In the genomic region with DNA sequence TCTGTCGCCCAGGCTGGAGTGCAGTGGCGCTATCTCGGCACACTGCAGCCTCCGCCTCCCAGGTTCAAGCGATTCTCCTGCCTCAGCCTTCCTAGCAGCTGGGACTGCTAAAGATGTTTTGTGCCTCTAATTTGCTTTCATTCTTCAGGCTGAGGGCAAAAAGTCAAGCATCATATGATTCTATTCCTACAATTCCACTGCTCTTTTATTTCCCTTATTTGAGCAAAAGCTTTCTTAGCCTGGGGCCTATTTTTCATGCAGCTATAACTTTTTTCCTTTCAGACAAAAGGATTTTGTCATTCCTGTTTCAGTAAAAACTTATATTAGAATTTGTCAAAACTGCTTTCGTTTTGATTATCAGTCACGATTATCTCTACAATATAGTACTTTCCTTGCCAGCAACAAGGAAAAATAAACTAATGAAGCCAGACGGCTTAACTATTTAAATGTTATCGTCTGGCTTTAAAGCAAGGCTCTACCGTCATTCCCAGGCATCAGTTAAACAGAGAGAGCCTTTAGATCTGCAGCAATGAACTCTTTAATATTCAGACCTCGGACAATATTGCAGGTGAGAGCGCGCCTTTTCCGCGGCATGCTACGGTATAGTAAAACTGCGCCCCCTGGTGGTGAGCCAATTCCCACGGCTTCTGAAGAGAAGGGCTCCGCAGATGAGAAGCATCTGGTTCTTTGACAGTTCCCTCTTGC, we compare ENCODE assay signal across 8 cellular contexts. TPM values are rescaled to one million over a fixed set of nuclear protein-coding genes. Genes with fewer than 3 reads are reported as not detected.
A peak's percentile ranks its signal among the peaks of the same experiment; 100 is the strongest.
DNase-seq lines count a peak whose midpoint lies in the region; ATAC-seq and TF ChIP-seq lines count a peak whose summit lies in the region.

No MANE protein-coding gene starts in this region.

- H2AFZ ChIP-seq in OCI-LY1 (ENCODE audit: low read length), result peak overlapping the region; percentile 85

- H3K27ac Mint-ChIP-seq in naive B cell, result peak overlapping the region in 5 of 6 donors; percentile 8 to 71 (median 39)

- H3K9me3 ChIP-seq in OCI-LY1 (ENCODE audit: low read length) (no peaks in the 10 kb centered on the region), esophagus (ENCODE audit: control insufficient read depth in 2 of 2, insufficient read depth in 1 of 2, low read depth in 1 of 2, low read length in 1 of 2) (no peaks in the 10 kb centered on the region)

- peak overlapping the region; percentile 8 for H3K4me3 ChIP-seq in Jurkat, Clone E6-1 (ENCODE audit: low read length)
- peak overlapping the region; percentile 92 for H3K4me3 ChIP-seq in OCI-LY1 (ENCODE audit: low read depth, low read length, poor library complexity, severe bottlenecking)
- H3K4me3 ChIP-seq in esophagus (ENCODE audit: low read depth in 1 of 2, low read length in 2 of 2), result peak overlapping the region; percentile 24 to 85

- peak overlapping the region; percentile 80 to 94 (median 90) for H3K4me3 Mint-ChIP-seq in naive B cell

- H3K4me1 ChIP-seq in OCI-LY1 (ENCODE audit: insufficient read depth, low read length, severe bottlenecking), result peaks cover 54% of the 10 kb centered on the region
- H3K4me1 ChIP-seq in esophagus (ENCODE audit: control insufficient read depth in 2 of 2, insufficient read depth in 2 of 2, low read length in 1 of 2), result peaks cover 0 to 3% of the 10 kb centered on the region in 2 donors

- H3K27me3 Mint-ChIP-seq in naive B cell, result peaks cover 0 to 7% (median 4%) of the 10 kb centered on the region in 3 donors

- H3K27ac ChIP-seq in OCI-LY1 (ENCODE audit: low read depth, low read length, poor library complexity, severe bottlenecking), result peak overlapping the region; percentile 42
- no peak overlapping the region for H3K27ac ChIP-seq in esophagus (ENCODE audit: low read depth in 2 of 2, low read length in 1 of 2)

- DNase-seq in COLO668 (lab: John Stamatoyannopoulos, UW; ENCODE audit: unreplicated experiment) (peak; percentile 82), activated T-cell treated with anti-CD3 and anti-CD28 coated beads for 1 hour (ENCODE audit: low read depth) (peak; percentile 93), naive B cell (peak; percentile 78)
- peak; percentile 69 for DNase-seq in Jurkat, Clone E6-1 (ENCODE audit: low read depth, low spot score)
- DNase-seq in stimulated activated CD8-positive, alpha-beta memory T cell treated with anti-CD3 and anti-CD28 coated beads, Interleukin-7, amount 100 ng/mL, for 24 hours (ENCODE audit: low read depth), result peak; percentile 90

- peak overlapping the region; percentile 17; the same call in 1 of the 2 replicates for H3K9ac ChIP-seq in OCI-LY1 (ENCODE audit: low read length)

- H3K36me3 ChIP-seq in OCI-LY1 (ENCODE audit: insufficient read depth, low read length), result no peaks in the 10 kb centered on the region
- no peaks in the 10 kb centered on the region for H3K36me3 ChIP-seq in esophagus (ENCODE audit: control insufficient read depth in 2 of 2, insufficient read depth in 2 of 2, low read length in 1 of 2)

- peaks cover 13 to 28% (median 26%) of the 10 kb centered on the region in 3 donors for H3K4me1 Mint-ChIP-seq in naive B cell

- peak; percentile 90 for TF ChIP-seq CTCF in OCI-LY1 (IDR thresholded peaks at IDR 0.05; ENCODE audit: low read length)

- 0 out of 2 replicates have a peak, but pooled peaks cover 2% of the 10 kb centered on the region for H3K79me2 ChIP-seq in OCI-LY1 (ENCODE audit: insufficient read depth, low read length)

- H3K9me2 ChIP-seq in OCI-LY1 (ENCODE audit: low read depth, low read length), result no peaks in the 10 kb centered on the region

- H4K20me1 ChIP-seq in OCI-LY1 (ENCODE audit: insufficient read depth, low read length), result no peaks in the 10 kb centered on the region

- ATAC-seq in GM21423 (IDR thresholded peaks at IDR 0.05; ENCODE audit: unreplicated experiment) (peak; percentile 27), naive B cell (ENCODE audit: low read depth in 2 of 2) (peak; percentile 34 to 46)

- H3K36me3 Mint-ChIP-seq in naive B cell, result no peaks in the 10 kb centered on the region

- no peaks in the 10 kb centered on the region for H3K9me3 Mint-ChIP-seq in naive B cell

- WGBS in esophagus, 2 donors, result 15 to 16% methylated on average over 19 of the region's 19 CpGs

- H3K4me2 ChIP-seq in OCI-LY1 (ENCODE audit: low read length), result peak overlapping the region; percentile 68

- peaks cover 4% of the 10 kb centered on the region; the same call in 1 of the 2 replicates for H3F3A ChIP-seq in OCI-LY1 (ENCODE audit: insufficient read depth, low read length)

- H3K27me3 ChIP-seq in OCI-LY1 (ENCODE audit: insufficient read depth, low read length), result no peaks in the 10 kb centered on the region
- no peaks in the 10 kb centered on the region for H3K27me3 ChIP-seq in esophagus (ENCODE audit: control insufficient read depth in 1 of 2, insufficient read depth in 2 of 2, low read length in 2 of 2)

RNA-seq across cellular contexts. Expression of gene SLC2A13, which starts 1.4 kb away (rescaled TPM):
- 2.7 TPM for polyA plus RNA-seq in Jurkat, Clone E6-1 (2012; ENCODE audit: insufficient read depth, insufficient read length)
- 1 to 10 TPM in 1 of 2 donors, under 1 TPM in 1; 0.84 to 1.0 TPM for polyA plus RNA-seq in esophagus
- polyA plus RNA-seq in naive B cell (ENCODE audit: low read depth in 6 of 6), result 1 to 10 TPM in 4 of 6 donors, under 1 TPM in 1, not detected in 1; 0.72 to 2.2 (median 1.9) TPM

Comparison
In these comparisons a context has a peak if more than half of its experiments do, and no peak if none do; other contexts are left out.
1. H3K4me3 ChIP-seq: peak in every context shown above with its lines; median percentile 92 in OCI-LY1; 54 in esophagus; 8 in Jurkat, Clone E6-1.